4 cellular contexts compared by ENCODE assay signal in genomic region chr1:152685823-152686222, GRCh38. TPM values are rescaled to one million over a fixed set of nuclear protein-coding genes. Genes with fewer than 3 reads are reported as not detected.
"Had no signal": no experiment of that assay in that cellular context is flagged by ENCODE, and none has a peak within 500 bp of the region (broad histone marks: within the 10 kb centered on the region; RNA-seq: fewer than 3 reads in every experiment).

LCE2B (plus strand) TSS chr1:152686123; CDS start chr1:152686844, 721 bp downstream.

RNA-seq across cellular contexts. Expression of gene LCE2B, which starts in this region (rescaled TPM):
- total RNA-seq: LHCN-M2, M059J, MCF 10A, NCI-H460 had no signal
